18 cellular contexts compared by ENCODE assay signal in genomic region chr2:875687-876615, GRCh38.
"Had no signal": no experiment of that assay in that cellular context is flagged by ENCODE, and none has a peak within 500 bp of the region (broad histone marks: within the 10 kb centered on the region; RNA-seq: fewer than 3 reads in every experiment).

No MANE protein-coding gene starts in this region.

- H3K4me1 ChIP-seq: heart left ventricle had no signal

- H3K4me3 ChIP-seq: dorsolateral prefrontal cortex, heart left ventricle, mucosa of descending colon had no signal

- H3K9me3 ChIP-seq: heart left ventricle, mucosa of descending colon had no signal

- H3K4me3 Mint-ChIP-seq: activated CD4-positive, alpha-beta memory T cell treated with anti-CD3 and anti-CD28 coated beads for 36 hours; activated naive CD8-positive, alpha-beta T cell treated with anti-CD3 and anti-CD28 coated beads for 36 hours; naive B cell; T-helper 17 cell had no signal

- H3K4me1 Mint-ChIP-seq: activated naive CD8-positive, alpha-beta T cell treated with anti-CD3 and anti-CD28 coated beads for 36 hours; naive B cell had no signal

- DNase-seq: activated CD4-positive, alpha-beta memory T cell treated with anti-CD3 and anti-CD28 coated beads for 36 hours; activated CD4-positive, alpha-beta T cell treated with anti-CD3 and anti-CD28 coated beads for 4 hours; activated CD4-positive, CD25-positive, alpha-beta regulatory T cell; activated naive CD8-positive, alpha-beta T cell treated with anti-CD3 and anti-CD28 coated beads for 36 hours; activated T-cell treated with anti-CD3 and anti-CD28 coated beads, Interleukin-2, amount 50 U/mL, for 1 hour; central memory CD4-positive, alpha-beta T cell; dorsolateral prefrontal cortex; mesenchymal stem cell; mucosa of descending colon; naive B cell; occipital lobe; retina; stimulated activated CD4-positive, alpha-beta T cell treated with anti-CD3 and anti-CD28 coated beads, Interleukin-2, amount 100 ng/mL, for 48 hours; stimulated activated naive CD4-positive, alpha-beta T cell; T-helper 17 cell had no signal

- H3K27ac Mint-ChIP-seq: activated CD4-positive, alpha-beta memory T cell treated with anti-CD3 and anti-CD28 coated beads for 36 hours; activated naive CD8-positive, alpha-beta T cell treated with anti-CD3 and anti-CD28 coated beads for 36 hours; naive B cell; progenitor cell of endocrine pancreas; T-helper 17 cell had no signal

- H3K36me3 ChIP-seq: heart left ventricle had no signal

- ATAC-seq: heart left ventricle, mucosa of descending colon, T-helper 17 cell had no signal

- H3K9me3 Mint-ChIP-seq: activated CD4-positive, alpha-beta memory T cell treated with anti-CD3 and anti-CD28 coated beads for 36 hours; activated naive CD8-positive, alpha-beta T cell treated with anti-CD3 and anti-CD28 coated beads for 36 hours had no signal

- H3K27ac ChIP-seq: dorsolateral prefrontal cortex, epithelial cell of prostate, heart left ventricle had no signal

- H3K36me3 Mint-ChIP-seq: activated CD4-positive, alpha-beta memory T cell treated with anti-CD3 and anti-CD28 coated beads for 36 hours; activated naive CD8-positive, alpha-beta T cell treated with anti-CD3 and anti-CD28 coated beads for 36 hours; naive B cell had no signal
